In the genomic region with DNA sequence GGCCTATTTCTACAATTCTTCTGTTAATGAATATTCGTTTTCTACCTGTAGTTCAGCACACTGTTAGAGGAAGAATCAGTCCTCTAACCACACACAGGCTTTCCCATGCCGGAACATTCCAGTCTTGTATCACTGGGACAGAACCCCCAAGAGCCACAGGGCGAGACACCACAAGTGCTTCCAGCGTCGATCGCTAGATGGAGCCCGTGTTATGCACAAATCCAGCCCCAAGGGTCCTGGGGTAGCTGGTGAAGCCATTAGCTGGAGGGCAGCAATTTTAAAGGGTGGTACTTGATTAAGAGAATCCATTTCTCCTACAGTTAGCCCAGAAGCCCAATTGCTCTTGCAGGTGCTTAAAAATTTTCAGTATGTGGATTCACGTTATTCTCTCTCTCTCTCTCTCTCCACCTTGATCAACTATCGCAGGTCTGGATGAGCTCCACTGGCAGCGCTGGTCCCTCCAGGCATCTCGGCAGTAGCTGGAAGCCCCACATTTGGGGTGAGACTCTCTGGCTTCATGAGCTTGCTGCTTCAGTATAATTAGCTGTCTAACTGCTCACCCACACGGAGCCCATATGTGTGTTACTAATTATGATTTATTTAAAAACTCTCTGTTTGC, we compare ENCODE assay signal across 8 cellular contexts.
DNase-seq lines count a peak whose midpoint lies in the region; ATAC-seq and TF ChIP-seq lines count a peak whose summit lies in the region.

No MANE protein-coding gene starts in this region.

- H3K36me3 Mint-ChIP-seq in activated naive CD4-positive, alpha-beta T cell treated with anti-CD3 and anti-CD28 coated beads for 36 hours (ENCODE audit: low read depth): no peaks in the 10 kb centered on the region
- no peaks in the 10 kb centered on the region for H3K36me3 Mint-ChIP-seq in activated CD8-positive, alpha-beta T cell treated with anti-CD3 and anti-CD28 coated beads for 36 hours (ENCODE audit: low read depth)
- no peaks in the 10 kb centered on the region for H3K36me3 Mint-ChIP-seq in glutamatergic neuron (ENCODE audit: unreplicated experiment)

- intact Hi-C loops in activated naive CD4-positive, alpha-beta T cell treated with anti-CD3 and anti-CD28 coated beads for 36 hours (cut with micrococcal nuclease): loop anchor here (1.0 to 10.0 kb wide), 2 partner anchors 140 to 610 kb away; no protein-coding TSS in a partner anchor
- intact Hi-C loops in activated CD8-positive, alpha-beta T cell treated with anti-CD3 and anti-CD28 coated beads for 36 hours (cut with micrococcal nuclease): no loop called here

- no peaks in the 10 kb centered on the region for H3K9me3 Mint-ChIP-seq in activated naive CD4-positive, alpha-beta T cell treated with anti-CD3 and anti-CD28 coated beads for 36 hours
- no peaks in the 10 kb centered on the region for H3K9me3 Mint-ChIP-seq in activated CD8-positive, alpha-beta T cell treated with anti-CD3 and anti-CD28 coated beads for 36 hours
- peaks cover 5% of the 10 kb centered on the region for H3K9me3 Mint-ChIP-seq in glutamatergic neuron (ENCODE audit: unreplicated experiment)

- peaks cover 8% of the 10 kb centered on the region for H3K27me3 Mint-ChIP-seq in activated naive CD4-positive, alpha-beta T cell treated with anti-CD3 and anti-CD28 coated beads for 36 hours (ENCODE audit: low read depth)
- H3K27me3 Mint-ChIP-seq in activated CD8-positive, alpha-beta T cell treated with anti-CD3 and anti-CD28 coated beads for 36 hours: peaks cover 6% of the 10 kb centered on the region
- H3K27me3 Mint-ChIP-seq in glutamatergic neuron (ENCODE audit: unreplicated experiment): peaks cover 3% of the 10 kb centered on the region

- H3K4me1 Mint-ChIP-seq in activated naive CD4-positive, alpha-beta T cell treated with anti-CD3 and anti-CD28 coated beads for 36 hours (ENCODE audit: low read depth): no peaks in the 10 kb centered on the region
- no peaks in the 10 kb centered on the region for H3K4me1 Mint-ChIP-seq in activated CD8-positive, alpha-beta T cell treated with anti-CD3 and anti-CD28 coated beads for 36 hours (ENCODE audit: low read depth)
- H3K4me1 Mint-ChIP-seq in glutamatergic neuron (ENCODE audit: low read depth, unreplicated experiment): peaks cover 12% of the 10 kb centered on the region

- ATAC-seq in activated CD8-positive, alpha-beta T cell treated with anti-CD3 and anti-CD28 coated beads for 36 hours: peak; percentile 34

- H3K4me3 Mint-ChIP-seq in activated naive CD4-positive, alpha-beta T cell treated with anti-CD3 and anti-CD28 coated beads for 36 hours: no peak overlapping the region
- no peak overlapping the region for H3K4me3 Mint-ChIP-seq in activated CD8-positive, alpha-beta T cell treated with anti-CD3 and anti-CD28 coated beads for 36 hours
- H3K4me3 Mint-ChIP-seq in glutamatergic neuron (ENCODE audit: unreplicated experiment): no peak overlapping the region

- POLR2A ChIA-PET in activated CD8-positive, alpha-beta T cell treated with anti-CD3 and anti-CD28 coated beads for 36 hours (lab: Charles Lee): no interaction called here

- TF ChIP-seq CTCF in activated CD8-positive, alpha-beta T cell treated with anti-CD3 and anti-CD28 coated beads for 36 hours (IDR thresholded peaks at IDR 0.05): peak; percentile 70
- TF ChIP-seq CTCF in glutamatergic neuron (IDR thresholded peaks at IDR 0.05; ENCODE audit: partially characterized antibody, unreplicated experiment): peak; percentile 82
- TF ChIP-seq CTCF in retinal pigment epithelial cell (conservative IDR thresholded peaks at IDR 0.05; ENCODE audit: low read depth, low read length): peak; percentile 94

- peak; percentile 46 for DNase-seq in activated naive CD4-positive, alpha-beta T cell treated with anti-CD3 and anti-CD28 coated beads for 36 hours
- no peak for DNase-seq in activated naive CD4-positive, alpha-beta T cell treated with anti-CD3 and anti-CD28 coated beads, Interleukin-2, amount 50 U/mL, for 16 hours
- peak; percentile 58 for DNase-seq in H4 (ENCODE audit: low spot score)
- DNase-seq in NCI-H1048 (lab: John Stamatoyannopoulos, UW): peak; percentile 3
- peak; percentile 48 for DNase-seq in activated CD8-positive, alpha-beta T cell treated with anti-CD3 and anti-CD28 coated beads for 36 hours
- DNase-seq in glutamatergic neuron: peak; percentile 84
- peak; percentile 7 for DNase-seq in retinal pigment epithelial cell (ENCODE audit: low read depth)
- DNase-seq in GDM1 (lab: John Stamatoyannopoulos, UW): no peak

- no peak overlapping the region for H3K4me3 ChIP-seq in retinal pigment epithelial cell (ENCODE audit: low read length)

- CTCF ChIA-PET in activated naive CD4-positive, alpha-beta T cell treated with anti-CD3 and anti-CD28 coated beads for 36 hours (lab: Charles Lee): interaction anchor here (0.7 to 4.1 kb wide), 9 partner anchors 32 to 625 kb away, joined by 3 to 17 read pairs (median 3); no protein-coding TSS in a partner anchor
- CTCF ChIA-PET in activated CD8-positive, alpha-beta T cell treated with anti-CD3 and anti-CD28 coated beads for 36 hours (lab: Charles Lee): interaction anchor here (0.8 to 3.6 kb wide), 12 partner anchors 11 to 630 kb away, joined by 3 to 23 read pairs (median 4); no protein-coding TSS in a partner anchor

- H3K27ac Mint-ChIP-seq in activated naive CD4-positive, alpha-beta T cell treated with anti-CD3 and anti-CD28 coated beads for 36 hours: no peak overlapping the region
- no peak overlapping the region for H3K27ac Mint-ChIP-seq in activated CD8-positive, alpha-beta T cell treated with anti-CD3 and anti-CD28 coated beads for 36 hours
- H3K27ac Mint-ChIP-seq in glutamatergic neuron (ENCODE audit: unreplicated experiment): no peak overlapping the region

Comparison
In these comparisons a context has a peak if more than half of its experiments do, and no peak if none do; other contexts are left out.
1. DNase-seq: peak in activated naive CD4-positive, alpha-beta T cell treated with anti-CD3 and anti-CD28 coated beads for 36 hours (single experiment), H4 (single experiment), NCI-H1048 (single experiment), activated CD8-positive, alpha-beta T cell treated with anti-CD3 and anti-CD28 coated beads for 36 hours (single experiment), glutamatergic neuron (single experiment) and retinal pigment epithelial cell (single experiment); none in activated naive CD4-positive, alpha-beta T cell treated with anti-CD3 and anti-CD28 coated beads, Interleukin-2, amount 50 U/mL, for 16 hours (single experiment) and GDM1 (single experiment).
2. Peak in every context shown above with its lines, with median percentiles within 50 percentile points of each other: CTCF ChIP-seq.